Comparison of ENCODE assay signal across 21 cellular contexts in the genomic region with DNA sequence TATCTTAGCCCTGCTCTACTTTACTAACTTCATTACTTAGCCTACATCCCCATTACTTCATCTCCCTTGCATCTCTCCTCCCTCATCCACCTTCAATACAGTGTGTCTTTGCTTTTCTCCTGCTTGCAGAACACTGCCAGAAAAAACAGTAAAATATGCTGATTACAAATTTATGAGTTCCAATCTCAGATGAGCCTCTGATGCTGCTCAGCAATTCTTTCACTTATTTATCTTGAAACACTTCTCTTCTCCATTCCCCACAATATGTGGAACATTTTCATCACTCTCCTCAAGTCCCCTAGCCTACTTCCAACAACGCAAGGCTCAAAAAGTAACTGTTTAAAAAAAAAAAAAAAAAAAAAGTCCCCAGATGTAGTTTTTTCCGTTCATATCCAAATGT. TPM values are rescaled to one million over a fixed set of nuclear protein-coding genes. Genes with fewer than 3 reads are reported as not detected.
DNase-seq lines count a peak whose midpoint lies in the region; ATAC-seq and TF ChIP-seq lines count a peak whose summit lies in the region.
"Had no signal": no experiment of that assay in that cellular context is flagged by ENCODE, and none has a peak within 500 bp of the region (broad histone marks: within the 10 kb centered on the region; RNA-seq: fewer than 3 reads in every experiment).

No MANE protein-coding gene starts in this region.

- H3K4me1 ChIP-seq in left ventricle myocardium inferior: peaks cover 72% of the 10 kb centered on the region

- ATAC-seq in activated CD4-positive, alpha-beta T cell treated with anti-CD3 and anti-CD28 coated beads for 36 hours: peak; percentile 58
- peak; percentile 32 for ATAC-seq in left ventricle myocardium superior
- no peak for ATAC-seq in HG02885 (IDR thresholded peaks at IDR 0.05; ENCODE audit: poor library complexity, unreplicated experiment)
- ATAC-seq: GM23338 had no signal

- H3K36me3 Mint-ChIP-seq in activated CD4-positive, alpha-beta T cell treated with anti-CD3 and anti-CD28 coated beads for 36 hours (ENCODE audit: low read depth): peaks cover 10% of the 10 kb centered on the region
- peaks cover 16% of the 10 kb centered on the region for H3K36me3 Mint-ChIP-seq in activated naive CD8-positive, alpha-beta T cell treated with anti-CD3 and anti-CD28 coated beads for 36 hours
- H3K36me3 Mint-ChIP-seq in nephron (ENCODE audit: low read depth): peaks cover 17% of the 10 kb centered on the region

- CTCF ChIA-PET in activated CD4-positive, alpha-beta T cell treated with anti-CD3 and anti-CD28 coated beads for 36 hours (lab: Charles Lee): no interaction called here

- no peaks in the 10 kb centered on the region for H3K9me3 Mint-ChIP-seq in activated CD4-positive, alpha-beta T cell treated with anti-CD3 and anti-CD28 coated beads for 36 hours (ENCODE audit: low read depth)
- peaks cover 2% of the 10 kb centered on the region for H3K9me3 Mint-ChIP-seq in activated naive CD8-positive, alpha-beta T cell treated with anti-CD3 and anti-CD28 coated beads for 36 hours
- H3K9me3 Mint-ChIP-seq in nephron: no peaks in the 10 kb centered on the region
- H3K9me3 Mint-ChIP-seq: GM23338 had no signal

- POLR2A ChIA-PET in activated CD4-positive, alpha-beta T cell treated with anti-CD3 and anti-CD28 coated beads for 36 hours (lab: Charles Lee): interaction anchor here (0.6 kb wide), 2 partner anchors 9 to 152 kb away, joined by 3 to 5 read pairs; no protein-coding TSS in a partner anchor

- H3K4me1 Mint-ChIP-seq in activated CD4-positive, alpha-beta T cell treated with anti-CD3 and anti-CD28 coated beads for 36 hours: peaks cover 40% of the 10 kb centered on the region
- peaks cover 36% of the 10 kb centered on the region for H3K4me1 Mint-ChIP-seq in activated naive CD8-positive, alpha-beta T cell treated with anti-CD3 and anti-CD28 coated beads for 36 hours
- peaks cover 10% of the 10 kb centered on the region for H3K4me1 Mint-ChIP-seq in nephron

- H3K4me3 Mint-ChIP-seq in activated CD4-positive, alpha-beta T cell treated with anti-CD3 and anti-CD28 coated beads for 36 hours: no peak overlapping the region
- no peak overlapping the region for H3K4me3 Mint-ChIP-seq in activated naive CD8-positive, alpha-beta T cell treated with anti-CD3 and anti-CD28 coated beads for 36 hours
- no peak overlapping the region for H3K4me3 Mint-ChIP-seq in nephron
- H3K4me3 Mint-ChIP-seq: CD14-positive monocyte, GM23338 had no signal

- no peak for DNase-seq in activated CD4-positive, alpha-beta T cell treated with anti-CD3 and anti-CD28 coated beads for 36 hours
- no peak for DNase-seq in activated CD4-positive, alpha-beta T cell treated with anti-CD3 and anti-CD28 coated beads for 48 hours
- DNase-seq in left ventricle myocardium superior: no peak
- DNase-seq in left ventricle myocardium inferior: no peak
- no peak for DNase-seq in activated naive CD8-positive, alpha-beta T cell treated with anti-CD3 and anti-CD28 coated beads for 36 hours
- DNase-seq in SIG-M5 treated with dmso at 0.1 percent for 504 hours (lab: John Stamatoyannopoulos, UW; ENCODE audit: unreplicated experiment): no peak
- DNase-seq: DMS79, KG1, MV-4-11, NCI-H1417 treated with DMSO at 0.1 percent for 48 hours, NCI-H187 treated with DMSO at 0.1 percent for 48 hours, NCI-H226, NCI-H524, NCI-H82, OCI-M1, SHP77 had no signal

- H3K27me3 Mint-ChIP-seq in activated CD4-positive, alpha-beta T cell treated with anti-CD3 and anti-CD28 coated beads for 36 hours: no peaks in the 10 kb centered on the region
- H3K27me3 Mint-ChIP-seq in activated naive CD8-positive, alpha-beta T cell treated with anti-CD3 and anti-CD28 coated beads for 36 hours: no peaks in the 10 kb centered on the region
- H3K27me3 Mint-ChIP-seq in nephron (ENCODE audit: low read depth): no peaks in the 10 kb centered on the region

- H3K9me3 ChIP-seq in left ventricle myocardium inferior (replicated peaks): no peaks in the 10 kb centered on the region

- no peak overlapping the region for H3K4me3 ChIP-seq in left ventricle myocardium inferior
- H3K4me3 ChIP-seq: GM23338 had no signal

- intact Hi-C loops in activated CD4-positive, alpha-beta T cell treated with anti-CD3 and anti-CD28 coated beads for 36 hours (cut with DNase I, micrococcal nuclease): no loop called here
- intact Hi-C loops in left ventricle myocardium superior (cut with micrococcal nuclease) (no loop called here), left ventricle myocardium inferior (cut with micrococcal nuclease) (no loop called here)

- peaks cover under 1% of the 10 kb centered on the region for H3K36me3 ChIP-seq in left ventricle myocardium inferior

- no peaks in the 10 kb centered on the region for H3K27me3 ChIP-seq in left ventricle myocardium inferior (ENCODE audit: low read depth)

- no peak overlapping the region for H3K27ac Mint-ChIP-seq in activated CD4-positive, alpha-beta T cell treated with anti-CD3 and anti-CD28 coated beads for 36 hours
- H3K27ac Mint-ChIP-seq in activated naive CD8-positive, alpha-beta T cell treated with anti-CD3 and anti-CD28 coated beads for 36 hours: peak overlapping the region; percentile 0
- peak overlapping the region; percentile 0 to 52 (median 12) for H3K27ac Mint-ChIP-seq in nephron

- no peak for TF ChIP-seq CTCF in left ventricle myocardium inferior (IDR thresholded peaks at IDR 0.05; ENCODE audit: borderline replicate concordance)
- TF ChIP-seq CTCF in nephron (IDR thresholded peaks at IDR 0.05; ENCODE audit: unreplicated experiment in 3 of 3): no peak

- H3K27ac ChIP-seq in left ventricle myocardium inferior (replicated peaks): no peak overlapping the region
- H3K27ac ChIP-seq: 22Rv1 had no signal

RNA-seq across cellular contexts. Expression of a gene that starts 7.1 kb away (rescaled TPM):
- 10 to 100 TPM in 1 of 2 experiments, 1 to 10 TPM in 1; 9.0 to 11.7 TPM for total RNA-seq in activated CD4-positive, alpha-beta T cell treated with anti-CD3 and anti-CD28 coated beads for 36 hours
- total RNA-seq in left ventricle myocardium superior (10.7 TPM), left ventricle myocardium inferior (9.9 TPM)
- 10 to 100 TPM in 1 of 2 experiments, 1 to 10 TPM in 1; 9.2 to 10.1 TPM for total RNA-seq in activated naive CD8-positive, alpha-beta T cell treated with anti-CD3 and anti-CD28 coated beads for 36 hours
